Comparison of ENCODE assay signal across 1 cellular context in the genomic region with DNA sequence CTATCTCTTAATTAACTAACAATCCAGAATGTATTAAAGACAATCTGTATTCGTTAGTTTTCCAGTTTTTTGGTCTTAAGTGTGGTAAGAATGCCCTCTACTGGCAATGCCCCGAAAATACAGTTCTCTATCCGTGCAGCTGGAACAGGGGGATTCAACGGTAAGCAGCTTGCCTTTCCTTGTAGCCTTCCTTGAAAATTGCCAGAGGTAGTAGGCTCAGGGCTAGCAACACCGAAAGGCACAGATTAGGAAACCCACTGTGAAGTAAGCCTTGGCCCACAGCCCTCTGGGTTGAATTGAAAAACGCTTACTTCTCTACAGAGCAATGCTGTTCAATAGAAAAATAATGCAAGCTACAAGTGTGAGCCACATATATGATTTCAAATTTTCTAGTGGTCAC.
TF ChIP-seq lines count a peak whose summit lies in the region.

No MANE protein-coding gene starts in this region.

TF ChIP-seq in K562, 482 proteins besides CTCF, POLR2A, EP300 and RAD21:
- no peak for TF ChIP-seq MEF2A (IDR thresholded peaks at IDR 0.05; ENCODE audit: control insufficient read depth, low read depth, low read length)
- TF ChIP-seq SMC3 (conservative IDR thresholded peaks at IDR 0.05; ENCODE audit: insufficient read depth, low read depth, low read length) = peak; percentile 52
